Comparison of ENCODE assay signal across 1 cellular context in genomic region chr4:150297861-150298474, GRCh38.
TF ChIP-seq lines count a peak whose summit lies in the region.

No MANE protein-coding gene starts in this region.

TF ChIP-seq in K562, 482 proteins besides CTCF, POLR2A, EP300 and RAD21 (continued from another document):
- TF ChIP-seq DEAF1 (CRISPR knock-in tag; IDR thresholded peaks at IDR 0.05) (peak; percentile 73), MNT (conservative IDR thresholded peaks at IDR 0.05) (peak in 1 of 2 experiments; percentile 27; a peak in 1 of 4 replicates), C11orf30 (IDR thresholded peaks at IDR 0.05; ENCODE audit: low read depth) (no peak), SMC3 (conservative IDR thresholded peaks at IDR 0.05; ENCODE audit: insufficient read depth, low read depth, low read length) (peak; percentile 64; the same call in 1 of the 2 replicates), GTF2E2 (tag; IDR thresholded peaks at IDR 0.05) (no peak)
